21 cellular contexts compared by ENCODE assay signal in the genomic region with DNA sequence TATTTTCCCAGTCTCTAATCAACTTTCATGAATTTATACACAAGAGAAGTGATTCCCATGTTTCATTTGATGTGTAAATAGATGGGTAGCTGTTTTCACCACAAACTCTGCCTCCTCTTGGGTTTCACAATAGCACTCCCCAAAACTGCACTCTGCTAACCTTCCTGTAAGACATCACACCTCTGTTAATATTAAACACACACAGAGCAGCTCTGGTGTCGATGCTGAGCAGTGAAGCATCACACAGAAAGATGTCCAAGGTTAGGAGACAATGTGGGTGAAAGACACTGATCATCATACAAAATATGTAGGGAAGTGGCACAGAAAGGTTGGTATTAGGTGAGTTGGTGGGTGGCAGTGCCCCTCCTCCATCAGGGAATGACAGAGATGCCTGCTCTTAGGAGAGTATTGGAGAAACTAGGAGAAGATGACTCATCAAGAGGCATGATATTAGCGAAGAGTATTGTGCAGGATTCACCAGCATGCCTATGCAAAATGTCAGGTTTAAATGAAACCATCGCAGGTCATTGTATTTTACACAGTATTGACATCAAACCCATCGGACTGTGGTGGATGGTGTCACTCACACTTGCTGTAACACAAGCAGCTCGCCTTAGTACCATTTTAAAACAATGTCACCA.
DNase-seq lines count a peak whose midpoint lies in the region; ATAC-seq and TF ChIP-seq lines count a peak whose summit lies in the region.
"Had no signal": no experiment of that assay in that cellular context is flagged by ENCODE, and none has a peak within 500 bp of the region (broad histone marks: within the 10 kb centered on the region; RNA-seq: fewer than 3 reads in every experiment).

No MANE protein-coding gene starts in this region.

- H3K36me3 ChIP-seq in HEK293 (ENCODE audit: control insufficient read depth in 2 of 2, insufficient read depth in 1 of 2, low read length in 2 of 2) (no peaks in the 10 kb centered on the region), RWPE2 (ENCODE audit: low read depth) (no peaks in the 10 kb centered on the region), smooth muscle cell (ENCODE audit: low read depth) (no peaks in the 10 kb centered on the region)
- H3K36me3 ChIP-seq: HAP-1, heart left ventricle, MG63, neural progenitor cell, sigmoid colon, transverse colon had no signal

- H3K9me3 ChIP-seq in HEK293 (ENCODE audit: control insufficient read depth, insufficient read depth, low read depth, low read length) (no peaks in the 10 kb centered on the region), RWPE2 (ENCODE audit: severe bottlenecking) (no peaks in the 10 kb centered on the region), smooth muscle cell (replicated peaks; ENCODE audit: low read depth) (no peaks in the 10 kb centered on the region)
- H3K9me3 ChIP-seq: HAP-1, heart left ventricle, MG63, sigmoid colon, transverse colon had no signal

- no peaks in the 10 kb centered on the region for H3K79me2 ChIP-seq in smooth muscle cell (ENCODE audit: low read depth)

- H3K4me3 ChIP-seq in HEK293 (ENCODE audit: low read depth, low read length), result no peak overlapping the region
- no peak overlapping the region for H3K4me3 ChIP-seq in RWPE2 (ENCODE audit: severe bottlenecking)
- no peak overlapping the region for H3K4me3 ChIP-seq in smooth muscle cell
- H3K4me3 ChIP-seq: HAP-1, heart left ventricle, MG63, neural progenitor cell, sigmoid colon, transverse colon had no signal

- no peaks in the 10 kb centered on the region for H3F3A ChIP-seq in smooth muscle cell (ENCODE audit: low read depth)

- TF ChIP-seq CTCF in HEK293 (tag by site-specific recombination; IDR thresholded peaks at IDR 0.05) (no peak), RWPE2 (IDR thresholded peaks at IDR 0.05; ENCODE audit: poor library complexity, severe bottlenecking) (no peak), smooth muscle cell (IDR thresholded peaks at IDR 0.05; ENCODE audit: borderline replicate concordance, insufficient read depth, poor library complexity, severe bottlenecking) (no peak)

- CTCF ChIA-PET in HEK293 (lab: Yijun Ruan, JAX), result interaction anchor here (0.7 kb wide), 1 partner anchor 44 kb away, joined by 3 read pairs; no protein-coding TSS in a partner anchor

- ATAC-seq in GM18861 (IDR thresholded peaks at IDR 0.05; ENCODE audit: unreplicated experiment), result peak; percentile 61
- peak; percentile 48; the same call in 1 of the 3 replicates for ATAC-seq in RWPE2 (ENCODE audit: low read depth)
- ATAC-seq: heart left ventricle, left cardiac atrium had no signal

- 88% methylated on average over 5 of the region's 5 CpGs for WGBS in smooth muscle cell (ENCODE audit: low lambda C conversion rate)

- H3K27me3 ChIP-seq in RWPE2 (ENCODE audit: insufficient read depth, poor library complexity, severe bottlenecking), result no peaks in the 10 kb centered on the region
- H3K27me3 ChIP-seq in smooth muscle cell (ENCODE audit: low read depth), result no peaks in the 10 kb centered on the region
- H3K27me3 ChIP-seq: MG63, neural progenitor cell, sigmoid colon, transverse colon had no signal

- no peak overlapping the region for H3K27ac ChIP-seq in HEK293 (ENCODE audit: extremely low read depth, low read depth, low read length)
- no peak overlapping the region for H3K27ac ChIP-seq in RWPE2 (ENCODE audit: poor library complexity, severe bottlenecking)
- no peak overlapping the region for H3K27ac ChIP-seq in smooth muscle cell (ENCODE audit: low read depth)
- H3K27ac ChIP-seq: epithelial cell of prostate, heart left ventricle, neural progenitor cell, sigmoid colon, transverse colon had no signal

- no peak overlapping the region for H3K9ac ChIP-seq in smooth muscle cell (ENCODE audit: low read depth)
- H3K9ac ChIP-seq: neural progenitor cell had no signal

- DNase-seq in A172 (ENCODE audit: low spot score), result peak; percentile 11
- no peak for DNase-seq in RWPE2 (ENCODE audit: low spot score)
- DNase-seq in activated CD4-positive, alpha-beta T cell treated with anti-CD3 and anti-CD28 coated beads for 1 hour, result no peak
- no peak for DNase-seq in activated T-cell treated with anti-CD3 and anti-CD28 coated beads, Interleukin-2, amount 50 U/mL, for 48 hours
- no peak for DNase-seq in smooth muscle cell (lab: John Stamatoyannopoulos, UW; ENCODE audit: unreplicated experiment)
- DNase-seq in activated naive CD4-positive, alpha-beta T cell (lab: John Stamatoyannopoulos, UW), result no peak
- DNase-seq: activated CD8-positive, alpha-beta memory T cell treated with anti-CD3 and anti-CD28 coated beads, Interleukin-2, amount 50 U/mL, for 48 hours; activated naive CD8-positive, alpha-beta T cell treated with anti-CD3 and anti-CD28 coated beads, Interleukin-2, amount 10 ng/mL, durations not matched to agents 7 days and 5 days; DND-41; heart left ventricle; left cardiac atrium; MG63; NCI-H2081; NCI-H82; sigmoid colon; transverse colon had no signal

- POLR2A ChIA-PET in HEK293 (lab: Yijun Ruan, JAX), result no interaction called here

- H4K20me1 ChIP-seq in smooth muscle cell (ENCODE audit: low read depth), result no peaks in the 10 kb centered on the region

- H3K4me1 ChIP-seq in HEK293 (ENCODE audit: control insufficient read depth, insufficient read depth, low read length) (no peaks in the 10 kb centered on the region), RWPE2 (ENCODE audit: insufficient read depth, poor library complexity, severe bottlenecking) (no peaks in the 10 kb centered on the region), smooth muscle cell (ENCODE audit: low read depth) (no peaks in the 10 kb centered on the region)
- H3K4me1 ChIP-seq: HAP-1, heart left ventricle, neural progenitor cell, transverse colon had no signal

- H2AFZ ChIP-seq in smooth muscle cell (ENCODE audit: low read depth), result no peak overlapping the region
- H2AFZ ChIP-seq: neural progenitor cell had no signal

- H3K4me2 ChIP-seq in smooth muscle cell, result no peak overlapping the region
- H3K4me2 ChIP-seq: neural progenitor cell had no signal

TF ChIP-seq in HEK293, 187 proteins besides CTCF, POLR2A, EP300 and RAD21:
- no peak for TF ChIP-seq MYNN (tag by site-specific recombination; IDR thresholded peaks at IDR 0.05; ENCODE audit: borderline replicate concordance)
- TF ChIP-seq ZBTB17 (tag by site-specific recombination; IDR thresholded peaks at IDR 0.05), result peak; percentile 57
